8 cellular contexts compared by ENCODE assay signal in the genomic region with DNA sequence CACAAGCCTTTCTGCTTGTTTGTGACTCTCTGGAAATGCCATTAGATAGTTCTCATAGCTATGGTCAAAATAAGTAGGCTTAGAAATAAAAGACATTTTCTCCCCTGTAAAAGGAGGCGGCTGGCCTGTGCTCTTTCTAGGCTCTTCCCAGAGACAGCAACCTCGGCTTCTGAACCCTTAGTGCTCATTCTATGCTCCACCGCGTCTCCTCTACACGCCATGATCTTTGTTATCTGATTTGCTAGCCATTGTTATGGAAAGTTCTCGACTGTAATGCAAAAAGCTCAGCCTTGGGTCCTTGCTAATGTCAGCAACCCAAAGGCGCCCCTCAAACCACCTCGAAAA.
DNase-seq lines count a peak whose midpoint lies in the region; ATAC-seq, FAIRE-seq and TF ChIP-seq lines count a peak whose summit lies in the region.

No MANE protein-coding gene starts in this region.

- no peaks in the 10 kb centered on the region for H4K20me1 ChIP-seq in neural cell (ENCODE audit: insufficient read depth)

- in situ Hi-C loops in KBM-7 (cut with MboI; ENCODE audit: low pct_unique_long_range_greater_than_20kb, low sequenced_read_pairs) = no loop called here

- TF ChIP-seq CTCF in A549 (IDR thresholded peaks at IDR 0.05) = no peak
- TF ChIP-seq CTCF in WI38 (IDR thresholded peaks at IDR 0.05; ENCODE audit: low read depth, low read length) = no peak
- TF ChIP-seq CTCF in neural cell (IDR thresholded peaks at IDR 0.05; ENCODE audit: poor library complexity, severe bottlenecking) = no peak
- no peak for TF ChIP-seq CTCF in GM10266 (IDR thresholded peaks at IDR 0.05; ENCODE audit: control insufficient read depth, insufficient read depth, low read depth, missing control alignments)

- POLR2A ChIA-PET in A549 (lab: Yijun Ruan, JAX) = interaction anchor here (2.0 to 2.2 kb wide), 2 partner anchors 65 to 172 kb away, joined by 7 to 10 read pairs; a partner anchor contains a TSS

- H3K9ac ChIP-seq in neural cell (ENCODE audit: low read length) = peak overlapping the region; percentile 52

- peak overlapping the region; percentile 86 for H3K4me2 ChIP-seq in A549
- H3K4me2 ChIP-seq in neural cell (ENCODE audit: low read length) = no peak overlapping the region

- FAIRE-seq in A549 (lab: Jason Lieb, UNC) = no peak

- H3K9me3 ChIP-seq in A549 (no peaks in the 10 kb centered on the region), neural cell (ENCODE audit: low read length) (no peaks in the 10 kb centered on the region)

- no peaks in the 10 kb centered on the region for H3K36me3 ChIP-seq in neural cell (ENCODE audit: insufficient read depth, low read length)

- H3K4me1 ChIP-seq in A549 = peaks cover 23% of the 10 kb centered on the region

- peak; percentile 25 to 29 for DNase-seq in A549 (ENCODE audit: low read depth in 1 of 2, low spot score in 1 of 2)
- peak; percentile 27 for DNase-seq in fibroblast of gingiva (ENCODE audit: low read depth)
- DNase-seq in GM10266 (ENCODE audit: extremely low spot score) = no peak
- DNase-seq in KBM-7 = no peak

- no peak for TF ChIP-seq POLR2A in A549 (IDR thresholded peaks at IDR 0.05; ENCODE audit: low read length)

- TF ChIP-seq RAD21 in A549 (conservative IDR thresholded peaks at IDR 0.05 in 1 of 2, IDR thresholded peaks at IDR 0.05 in 1 of 2) (no peak), neural cell (conservative IDR thresholded peaks at IDR 0.05) (no peak)

- CTCF ChIA-PET in A549 (lab: Yijun Ruan, JAX) = interaction anchor here (0.6 to 7.5 kb wide), 33 partner anchors 9 to 505 kb away, joined by 3 to 91 read pairs (median 5); a partner anchor contains a TSS

- H3K27ac ChIP-seq in A549 (peak overlapping the region; percentile 73 to 87), neural cell (ENCODE audit: low read length) (peak overlapping the region; percentile 40)

- peak overlapping the region; percentile 59 for H3K4me3 ChIP-seq in A549
- peak overlapping the region; percentile 70 for H3K4me3 ChIP-seq in WI38 (ENCODE audit: low read depth, low read length)
- H3K4me3 ChIP-seq in neural cell (ENCODE audit: low read length) = peak overlapping the region; percentile 60

- WGBS in A549 (ENCODE audit: missing lambda C conversion rate) = 14% methylated on average over 8 of the region's 8 CpGs

- ATAC-seq in A549 (peak; percentile 62 to 78), GM18511 (IDR thresholded peaks at IDR 0.05; ENCODE audit: unreplicated experiment) (peak; percentile 25), HG03135 (IDR thresholded peaks at IDR 0.05; ENCODE audit: unreplicated experiment) (peak; percentile 38)

- H3K79me2 ChIP-seq in neural cell (replicated peaks; ENCODE audit: insufficient read depth, low read length) = no peaks in the 10 kb centered on the region

- H3K9me2 ChIP-seq in neural cell (ENCODE audit: insufficient read depth, low read length) = no peaks in the 10 kb centered on the region

- H3K27me3 ChIP-seq in neural cell (ENCODE audit: insufficient read depth, low read depth, low read length) = peaks cover 13% of the 10 kb centered on the region

- TF ChIP-seq EP300 in A549 (IDR thresholded peaks at IDR 0.05) = no peak
- no peak for TF ChIP-seq EP300 in neural cell (conservative IDR thresholded peaks at IDR 0.05; ENCODE audit: poor library complexity, severe bottlenecking)

- peak overlapping the region; percentile 29 for H2AFZ ChIP-seq in neural cell (ENCODE audit: low read depth, low read length)

- peaks cover 2% of the 10 kb centered on the region for H3F3A ChIP-seq in neural cell (ENCODE audit: insufficient read depth, low read length, poor library complexity, severe bottlenecking)

TF ChIP-seq in A549, 52 proteins besides CTCF, POLR2A, EP300 and RAD21:
- TF ChIP-seq, protein P1, sequence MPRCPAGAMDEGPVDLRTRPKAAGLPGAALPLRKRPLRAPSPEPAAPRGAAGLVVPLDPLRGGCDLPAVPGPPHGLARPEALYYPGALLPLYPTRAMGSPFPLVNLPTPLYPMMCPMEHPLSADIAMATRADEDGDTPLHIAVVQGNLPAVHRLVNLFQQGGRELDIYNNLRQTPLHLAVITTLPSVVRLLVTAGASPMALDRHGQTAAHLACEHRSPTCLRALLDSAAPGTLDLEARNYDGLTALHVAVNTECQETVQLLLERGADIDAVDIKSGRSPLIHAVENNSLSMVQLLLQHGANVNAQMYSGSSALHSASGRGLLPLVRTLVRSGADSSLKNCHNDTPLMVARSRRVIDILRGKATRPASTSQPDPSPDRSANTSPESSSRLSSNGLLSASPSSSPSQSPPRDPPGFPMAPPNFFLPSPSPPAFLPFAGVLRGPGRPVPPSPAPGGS (IDR thresholded peaks at IDR 0.05) = peak; percentile 9; the same call in 1 of the 3 replicates
- TF ChIP-seq CEBPB (IDR thresholded peaks at IDR 0.05) = no peak
- TF ChIP-seq FOXS1 (CRISPR knock-in tag; IDR thresholded peaks at IDR 0.05) = no peak
- TF ChIP-seq RCOR1 (IDR thresholded peaks at IDR 0.05; ENCODE audit: low read depth, low read length) = no peak
TF ChIP-seq in A549: peak in this region for 1.

TF ChIP-seq in neural cell, 6 proteins besides CTCF, POLR2A, EP300 and RAD21:
- TF ChIP-seq EZH2 (IDR thresholded peaks at IDR 0.05; ENCODE audit: borderline replicate concordance, insufficient read depth, low read length, poor library complexity, severe bottlenecking) = no peak
- TF ChIP-seq POLR2AphosphoS5 (IDR thresholded peaks at IDR 0.05) = no peak
- TF ChIP-seq, protein P2, sequence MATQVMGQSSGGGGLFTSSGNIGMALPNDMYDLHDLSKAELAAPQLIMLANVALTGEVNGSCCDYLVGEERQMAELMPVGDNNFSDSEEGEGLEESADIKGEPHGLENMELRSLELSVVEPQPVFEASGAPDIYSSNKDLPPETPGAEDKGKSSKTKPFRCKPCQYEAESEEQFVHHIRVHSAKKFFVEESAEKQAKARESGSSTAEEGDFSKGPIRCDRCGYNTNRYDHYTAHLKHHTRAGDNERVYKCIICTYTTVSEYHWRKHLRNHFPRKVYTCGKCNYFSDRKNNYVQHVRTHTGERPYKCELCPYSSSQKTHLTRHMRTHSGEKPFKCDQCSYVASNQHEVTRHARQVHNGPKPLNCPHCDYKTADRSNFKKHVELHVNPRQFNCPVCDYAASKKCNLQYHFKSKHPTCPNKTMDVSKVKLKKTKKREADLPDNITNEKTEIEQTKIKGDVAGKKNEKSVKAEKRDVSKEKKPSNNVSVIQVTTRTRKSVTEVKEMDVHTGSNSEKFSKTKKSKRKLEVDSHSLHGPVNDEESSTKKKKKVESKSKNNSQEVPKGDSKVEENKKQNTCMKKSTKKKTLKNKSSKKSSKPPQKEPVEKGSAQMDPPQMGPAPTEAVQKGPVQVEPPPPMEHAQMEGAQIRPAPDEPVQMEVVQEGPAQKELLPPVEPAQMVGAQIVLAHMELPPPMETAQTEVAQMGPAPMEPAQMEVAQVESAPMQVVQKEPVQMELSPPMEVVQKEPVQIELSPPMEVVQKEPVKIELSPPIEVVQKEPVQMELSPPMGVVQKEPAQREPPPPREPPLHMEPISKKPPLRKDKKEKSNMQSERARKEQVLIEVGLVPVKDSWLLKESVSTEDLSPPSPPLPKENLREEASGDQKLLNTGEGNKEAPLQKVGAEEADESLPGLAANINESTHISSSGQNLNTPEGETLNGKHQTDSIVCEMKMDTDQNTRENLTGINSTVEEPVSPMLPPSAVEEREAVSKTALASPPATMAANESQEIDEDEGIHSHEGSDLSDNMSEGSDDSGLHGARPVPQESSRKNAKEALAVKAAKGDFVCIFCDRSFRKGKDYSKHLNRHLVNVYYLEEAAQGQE (IDR thresholded peaks at IDR 0.05; ENCODE audit: borderline replicate concordance) = no peak
- no peak for TF ChIP-seq SMC3 (conservative IDR thresholded peaks at IDR 0.05; ENCODE audit: poor library complexity)
- no peak for TF ChIP-seq TAF1 (IDR thresholded peaks at IDR 0.05; ENCODE audit: low read depth)
- no peak for TF ChIP-seq MXI1 (conservative IDR thresholded peaks at IDR 0.05; ENCODE audit: poor library complexity, severe bottlenecking)

Comparison
In these comparisons a context has a peak if more than half of its experiments do, and no peak if none do; other contexts are left out.
1. DNase-seq: peak in A549 (2 of 2) and fibroblast of gingiva (single experiment); none in GM10266 (single experiment) and KBM-7 (single experiment).
2. Peak in every context shown above with its lines, with median percentiles within 50 percentile points of each other: ATAC-seq and H3K4me3 ChIP-seq.